In genomic region chr2:210476194-210477128, GRCh38 we compare ENCODE assay signal across 8 cellular contexts. TPM values are rescaled to one million over a fixed set of nuclear protein-coding genes. Genes with fewer than 3 reads are reported as not detected.
DNase-seq lines count a peak whose midpoint lies in the region; ATAC-seq and TF ChIP-seq lines count a peak whose summit lies in the region.

LANCL1 (minus strand) TSS chr2:210476759; CDS start chr2:210476396, 363 bp downstream.

- 0% methylated on average over 39 to 49 of the region's 49 CpGs for WGBS in ovary, 3 donors
- WGBS in thyroid gland, 2 donors, result 1% methylated on average over 46 to 47 of the region's 49 CpGs

- H3K4me1 ChIP-seq in ovary (ENCODE audit: insufficient read depth) (peaks cover 2% of the 10 kb centered on the region), thyroid gland (peaks cover 9 to 10% of the 10 kb centered on the region in 2 donors)

- peak; percentile 88 for DNase-seq in GM10266 (ENCODE audit: extremely low spot score)
- peak; percentile 86 for DNase-seq in NCI-H1105 (lab: John Stamatoyannopoulos, UW)
- peak; percentile 86 to 93 for DNase-seq in SW 1271 (lab: John Stamatoyannopoulos, UW)
- DNase-seq in activated naive CD8-positive, alpha-beta T cell treated with anti-CD3 and anti-CD28 coated beads, Interleukin-2, amount 50 U/mL, for 16 hours (ENCODE audit: low read depth, low spot score), result peak; percentile 60
- DNase-seq in Right ventricle myocardium inferior (ENCODE audit: missing footprints), result peak; percentile 94
- peak; percentile 87 to 94 (median 91) for DNase-seq in ovary
- peak; percentile 93 for DNase-seq in thyroid gland

- intact Hi-C loops in Right ventricle myocardium inferior (cut with DNase I), result loop anchor here (10.0 kb wide), 1 partner anchor 302 kb away; the partner anchor contains the start of gene KANSL1L
- intact Hi-C loops in ovary (cut with DNase I), result no loop called here
- intact Hi-C loops in thyroid gland (cut with DNase I), result no loop called here

- H3K27me3 ChIP-seq in ovary (no peaks in the 10 kb centered on the region), thyroid gland (no peaks in the 10 kb centered on the region)

- no peaks in the 10 kb centered on the region for H3K36me3 ChIP-seq in ovary
- H3K36me3 ChIP-seq in thyroid gland, result peaks cover 0 to 5% of the 10 kb centered on the region in 2 donors

- peak; percentile 65 for TF ChIP-seq POLR2A in ovary (IDR thresholded peaks at IDR 0.05)
- TF ChIP-seq POLR2A in thyroid gland (IDR thresholded peaks at IDR 0.05), result peak in 1 of 2 donors; percentile 84

- peak within 1 kb of the TSS; percentile 70 for H3K4me3 ChIP-seq in ovary
- H3K4me3 ChIP-seq in thyroid gland (replicated peaks in 1 of 3), result peak within 1 kb of the TSS; percentile 51 to 68 (median 66)

- ATAC-seq in HG02623 (IDR thresholded peaks at IDR 0.05; ENCODE audit: unreplicated experiment), result peak; percentile 100
- peak; percentile 100 for ATAC-seq in Right ventricle myocardium inferior

- no peak for TF ChIP-seq EP300 in ovary (IDR thresholded peaks at IDR 0.05)

- H3K27ac ChIP-seq in ovary (peak within 1 kb of the TSS in 1 of 2 donors; percentile 75), thyroid gland (peak within 1 kb of the TSS in 2 of 3 donors; percentile 62 to 79)

- peak; percentile 5 for TF ChIP-seq CTCF in GM10266 (IDR thresholded peaks at IDR 0.05; ENCODE audit: control insufficient read depth, insufficient read depth, low read depth, missing control alignments)
- no peak for TF ChIP-seq CTCF in ovary (IDR thresholded peaks at IDR 0.05)
- TF ChIP-seq CTCF in thyroid gland (IDR thresholded peaks at IDR 0.05), result no peak

- H3K9me3 ChIP-seq in ovary, result no peaks in the 10 kb centered on the region
- no peaks in the 10 kb centered on the region for H3K9me3 ChIP-seq in thyroid gland

RNA-seq across cellular contexts. Expression of gene LANCL1, which starts in this region (rescaled TPM):
- total RNA-seq in Right ventricle myocardium inferior, result 53.5 TPM
- 10 to 100 TPM; 23.1 to 44.7 (median 39.7) TPM for total RNA-seq in ovary
- polyA plus RNA-seq in ovary, result 10 to 100 TPM; 21.6 to 42.7 TPM
- total RNA-seq in thyroid gland, result 10 to 100 TPM; 30.7 to 33.2 (median 32.0) TPM
